Comparison of ENCODE assay signal across 8 cellular contexts in genomic region chr9:138126090-138126857, GRCh38.
A peak's percentile ranks its signal among the peaks of the same experiment; 100 is the strongest.
DNase-seq lines count a peak whose midpoint lies in the region; ATAC-seq and TF ChIP-seq lines count a peak whose summit lies in the region.
"Not testable (repeated sequence)": the region's sequence is repeated elsewhere in the genome, so short reads cannot be mapped to it uniquely, and the experiment has no call there.

No MANE protein-coding gene starts in this region.

- POLR2A ChIA-PET in activated CD8-positive, alpha-beta T cell treated with anti-CD3 and anti-CD28 coated beads for 36 hours (lab: Charles Lee), result not testable (repeated sequence)

- intact Hi-C loops in activated CD8-positive, alpha-beta T cell treated with anti-CD3 and anti-CD28 coated beads for 36 hours (cut with micrococcal nuclease), result not testable (repeated sequence)

- H3K9me3 Mint-ChIP-seq in activated CD8-positive, alpha-beta T cell treated with anti-CD3 and anti-CD28 coated beads for 36 hours, result not testable (repeated sequence)
- peaks cover 67% of the 10 kb centered on the region for H3K9me3 Mint-ChIP-seq in endodermal cell

- peaks cover 33% of the 10 kb centered on the region for H3K9me3 ChIP-seq in endodermal cell (ENCODE audit: control insufficient read depth, low read length)

- not testable (repeated sequence) for H3K4me1 ChIP-seq in endodermal cell (ENCODE audit: control insufficient read depth, insufficient read depth, low read length)

- not testable (repeated sequence) for H3K27ac Mint-ChIP-seq in activated CD8-positive, alpha-beta T cell treated with anti-CD3 and anti-CD28 coated beads for 36 hours; endodermal cell

- not testable (repeated sequence) for H3K9ac ChIP-seq in endodermal cell (ENCODE audit: extremely low read depth, low read length, poor library complexity, severe bottlenecking)

- DNase-seq in GM12864 (ENCODE audit: low read depth), result peak; percentile 8
- DNase-seq in NAMALWA (ENCODE audit: low spot score), result peak; percentile 44
- peak; percentile 86 for DNase-seq in activated CD8-positive, alpha-beta T cell treated with anti-CD3 and anti-CD28 coated beads for 36 hours
- not testable (repeated sequence) for DNase-seq in endodermal cell
- DNase-seq in stimulated activated CD4-positive, alpha-beta T cell treated with anti-CD3 and anti-CD28 coated beads, TNF-alpha, amount 100 ng/mL, for 24 hours (ENCODE audit: low read depth in 3 of 3), result peak in 2 of 3 experiments; percentile 16 to 67

- H3K4me3 Mint-ChIP-seq in activated CD8-positive, alpha-beta T cell treated with anti-CD3 and anti-CD28 coated beads for 36 hours; endodermal cell: not testable (repeated sequence)

- not testable (repeated sequence) for H3K4me3 ChIP-seq in GM12864 (ENCODE audit: low read depth, low read length); endodermal cell (ENCODE audit: low read length)

- H3K27ac ChIP-seq in endodermal cell (ENCODE audit: low read depth, low read length), result not testable (repeated sequence)

- WGBS in endodermal cell (ENCODE audit: insufficient coverage in 1 of 2, insufficient read length in 1 of 2), 2 experiments, result 85% methylated on average over 6 of the region's 42 CpGs; no CpG with 5 or more reads in 1 of the 2 experiments

- not testable (repeated sequence) for H3K27me3 ChIP-seq in endodermal cell (ENCODE audit: control insufficient read depth, insufficient read depth, low read length, poor library complexity, severe bottlenecking)

- ATAC-seq in GM19328 (IDR thresholded peaks at IDR 0.05; ENCODE audit: unreplicated experiment) (peak; percentile 51), GM21825 (IDR thresholded peaks at IDR 0.05; ENCODE audit: unreplicated experiment) (peak; percentile 90), HG03135 (IDR thresholded peaks at IDR 0.05; ENCODE audit: unreplicated experiment) (peak; percentile 59)
- peak; percentile 97 for ATAC-seq in activated CD8-positive, alpha-beta T cell treated with anti-CD3 and anti-CD28 coated beads for 36 hours

- H3K4me1 Mint-ChIP-seq in activated CD8-positive, alpha-beta T cell treated with anti-CD3 and anti-CD28 coated beads for 36 hours (ENCODE audit: low read depth); endodermal cell: not testable (repeated sequence)

- TF ChIP-seq CTCF in GM12864 (IDR thresholded peaks at IDR 0.05; ENCODE audit: low read depth, low read length, missing control alignments) (peak; percentile 57), endodermal cell (conservative IDR thresholded peaks at IDR 0.05) (peak; percentile 53)
- TF ChIP-seq CTCF in activated CD8-positive, alpha-beta T cell treated with anti-CD3 and anti-CD28 coated beads for 36 hours (IDR thresholded peaks at IDR 0.05), result peak; percentile 76

- not testable (repeated sequence) for H3K36me3 ChIP-seq in endodermal cell (ENCODE audit: control insufficient read depth, insufficient read depth, low read length)

- H3K36me3 Mint-ChIP-seq in activated CD8-positive, alpha-beta T cell treated with anti-CD3 and anti-CD28 coated beads for 36 hours (ENCODE audit: low read depth), result not testable (repeated sequence)
- H3K36me3 Mint-ChIP-seq in endodermal cell (ENCODE audit: low read depth), result peaks cover 18% of the 10 kb centered on the region

- CTCF ChIA-PET in activated CD8-positive, alpha-beta T cell treated with anti-CD3 and anti-CD28 coated beads for 36 hours (lab: Charles Lee), result not testable (repeated sequence)

- not testable (repeated sequence) for H3K27me3 Mint-ChIP-seq in activated CD8-positive, alpha-beta T cell treated with anti-CD3 and anti-CD28 coated beads for 36 hours; endodermal cell (ENCODE audit: insufficient read depth)
